In genomic region chr17:43543300-43543699, GRCh38 we compare ENCODE assay signal across 15 cellular contexts. TPM values are rescaled to one million over a fixed set of nuclear protein-coding genes. Genes with fewer than 3 reads are reported as not detected.
DNase-seq lines count a peak whose midpoint lies in the region; ATAC-seq and TF ChIP-seq lines count a peak whose summit lies in the region.
"Had no signal": no experiment of that assay in that cellular context is flagged by ENCODE, and none has a peak within 500 bp of the region (broad histone marks: within the 10 kb centered on the region; RNA-seq: fewer than 3 reads in every experiment).

No MANE protein-coding gene starts in this region.

- no peaks in the 10 kb centered on the region for H4K20me1 ChIP-seq in PC-3 (ENCODE audit: low read length)

- CTCF ChIA-PET in PC-3 (lab: Charles Lee): interaction anchor here (1.0 kb wide), 1 partner anchor 20 kb away, joined by 3 read pairs; no protein-coding TSS in a partner anchor

- H2AFZ ChIP-seq in PC-3 (ENCODE audit: low read length): no peak overlapping the region

- H3K4me1 ChIP-seq in PC-3 (ENCODE audit: insufficient read depth, low read length) (peaks cover 33% of the 10 kb centered on the region), skeletal muscle satellite cell (ENCODE audit: control insufficient read depth, insufficient read depth, low read length) (peaks cover 40% of the 10 kb centered on the region)

- no peaks in the 10 kb centered on the region for H3F3A ChIP-seq in PC-3 (ENCODE audit: low read length, unreplicated experiment)

- H3K79me2 ChIP-seq in PC-3 (ENCODE audit: low read length): peaks cover 57% of the 10 kb centered on the region

- no peaks in the 10 kb centered on the region for H3K27me3 ChIP-seq in PC-3 (ENCODE audit: low read length)
- no peaks in the 10 kb centered on the region for H3K27me3 ChIP-seq in skeletal muscle satellite cell (ENCODE audit: control insufficient read depth, insufficient read depth, low read length)
- H3K27me3 ChIP-seq: dorsolateral prefrontal cortex, SJSA1 had no signal

- intact Hi-C loops in PC-3 (cut with micrococcal nuclease): no loop called here

- H3K4me2 ChIP-seq in PC-3 (ENCODE audit: low read length) (peak overlapping the region; percentile 90), skeletal muscle satellite cell (ENCODE audit: low read length) (peak overlapping the region; percentile 93)

- POLR2A ChIA-PET in PC-3 (lab: Charles Lee; ENCODE audit: unreplicated experiment): interaction anchor here (0.5 kb wide), 1 partner anchor 28 kb away, joined by 3 read pairs; no protein-coding TSS in a partner anchor

- no TSS peak for BruUV-seq in PC-3 (replicated peaks; lab: Mats Ljungman, UMichigan)

- H3K36me3 ChIP-seq in PC-3 (ENCODE audit: low read depth, low read length) (no peaks in the 10 kb centered on the region), skeletal muscle satellite cell (ENCODE audit: insufficient read depth, low read length) (no peaks in the 10 kb centered on the region)
- H3K36me3 ChIP-seq: BLaER1 treated with 17β-estradiol and CSF1 and Interleukin-3, amounts not matched to agents 10 nM and 100 nM; SJSA1 had no signal

- no peak overlapping the region for H3K27ac ChIP-seq in PC-3 (ENCODE audit: low read length)
- H3K27ac ChIP-seq: BLaER1 treated with 17β-estradiol and CSF1 and Interleukin-3, amounts not matched to agents 10 nM and 100 nM; dorsolateral prefrontal cortex; SJSA1 had no signal

- DNase-seq in DMS 273 (lab: John Stamatoyannopoulos, UW; ENCODE audit: unreplicated experiment) (peak; percentile 46), DMS 273 treated with DMSO at 0.1 percent for 48 hours (lab: John Stamatoyannopoulos, UW) (no peak), PC-3 (peak; percentile 30), NCI-H146 (lab: John Stamatoyannopoulos, UW) (no peak)
- no peak for DNase-seq in stimulated activated naive CD8-positive, alpha-beta T cell treated with anti-CD3 and anti-CD28 coated beads, Interleukin-15, Interleukin-2, amounts not matched to agents 100 U/mL and 50 U/mL, for 24 hours
- DNase-seq in stimulated activated CD4-positive, alpha-beta T cell treated with anti-CD3 and anti-CD28 coated beads, Interleukin-4, amount 100 ng/mL, for 24 hours: no peak
- DNase-seq: dorsolateral prefrontal cortex, MV-4-11 had no signal

- no peak for TF ChIP-seq CTCF in PC-3 (conservative IDR thresholded peaks at IDR 0.05; ENCODE audit: low read depth, low read length)

- H3K9ac ChIP-seq in PC-3 (ENCODE audit: low read length): peak overlapping the region; percentile 91; the same call in 1 of the 2 replicates
- H3K9ac ChIP-seq in skeletal muscle satellite cell (ENCODE audit: low read depth, low read length): no peak overlapping the region
- H3K9ac ChIP-seq: BLaER1 treated with 17β-estradiol and CSF1 and Interleukin-3, amounts not matched to agents 10 nM and 100 nM had no signal

- no peak for ATAC-seq in PC-3
- ATAC-seq in stimulated activated naive CD8-positive, alpha-beta T cell treated with anti-CD3 and anti-CD28 coated beads, Interleukin-15, Interleukin-2, amounts not matched to agents 100 U/mL and 50 U/mL, for 24 hours: no peak
- ATAC-seq: esophagus mucosa; stimulated activated effector memory CD8-positive, alpha-beta T cell treated with anti-CD3 and anti-CD28 coated beads, Interleukin-12 subunit alpha, Interleukin-12 subunit beta, amount 100 ng/mL, for 72 hours had no signal

- peak overlapping the region; percentile 75 for H3K4me3 ChIP-seq in PC-3 (ENCODE audit: low read length)
- H3K4me3 ChIP-seq in iPS-18c (ENCODE audit: insufficient read depth, low read depth, low read length): peak overlapping the region; percentile 74
- no peak overlapping the region for H3K4me3 ChIP-seq in skeletal muscle satellite cell (ENCODE audit: low read length)
- H3K4me3 ChIP-seq: BLaER1 treated with 17β-estradiol and CSF1 and Interleukin-3, amounts not matched to agents 10 nM and 100 nM; dorsolateral prefrontal cortex; SJSA1 had no signal

- H3K9me3 ChIP-seq in PC-3 (ENCODE audit: low read length) (no peaks in the 10 kb centered on the region), iPS-18c (ENCODE audit: control insufficient read depth, insufficient read depth, low read length) (no peaks in the 10 kb centered on the region), skeletal muscle satellite cell (replicated peaks; ENCODE audit: low read length) (no peaks in the 10 kb centered on the region)
- H3K9me3 ChIP-seq: BLaER1 treated with 17β-estradiol and CSF1 and Interleukin-3, amounts not matched to agents 10 nM and 100 nM; SJSA1 had no signal

- no peaks in the 10 kb centered on the region for H3K9me2 ChIP-seq in PC-3 (replicated peaks; ENCODE audit: low read length)

RNA-seq across cellular contexts. Expression of gene ETV4, which starts 2.8 kb away (rescaled TPM):
- total RNA-seq in PC-3 (2014; rRNA removed): 143 and 147 TPM in 2 replicates
- 9.6 and 15.9 TPM in 2 replicates for total RNA-seq in skeletal muscle satellite cell (2012; rRNA removed)
- total RNA-seq: OCI-LY7 had no signal

RNA-seq across cellular contexts. Expression of gene DHX8, which starts 59.5 kb away (rescaled TPM):
- 34.5 and 41.9 TPM in 2 replicates for total RNA-seq in PC-3 (2014; rRNA removed)
- total RNA-seq in skeletal muscle satellite cell (2012; rRNA removed): 28.4 and 29.9 TPM in 2 replicates

Comparison
In these comparisons a context has a peak if more than half of its experiments do, and no peak if none do; other contexts are left out.
1. DNase-seq: peak in DMS 273 (single experiment) and PC-3 (single experiment); none in DMS 273 treated with DMSO at 0.1 percent for 48 hours (single experiment), stimulated activated naive CD8-positive, alpha-beta T cell treated with anti-CD3 and anti-CD28 coated beads, Interleukin-15, Interleukin-2, amounts not matched to agents 100 U/mL and 50 U/mL, for 24 hours (single experiment), stimulated activated CD4-positive, alpha-beta T cell treated with anti-CD3 and anti-CD28 coated beads, Interleukin-4, amount 100 ng/mL, for 24 hours (single experiment) and NCI-H146 (single experiment).